In genomic region chr16:15986261-15986660, GRCh38 we compare ENCODE assay signal across 22 cellular contexts. TPM values are rescaled to one million over a fixed set of nuclear protein-coding genes. Genes with fewer than 3 reads are reported as not detected.
DNase-seq lines count a peak whose midpoint lies in the region; ATAC-seq and TF ChIP-seq lines count a peak whose summit lies in the region.
"Had no signal": no experiment of that assay in that cellular context is flagged by ENCODE, and none has a peak within 500 bp of the region (broad histone marks: within the 10 kb centered on the region; RNA-seq: fewer than 3 reads in every experiment).

No MANE protein-coding gene starts in this region.

- H3K36me3 ChIP-seq in esophagus squamous epithelium (peaks cover 0 to 6% (median 4%) of the 10 kb centered on the region in 3 donors), sigmoid colon (no peaks in the 10 kb centered on the region)
- H3K36me3 ChIP-seq: SJCRH30 had no signal

- H3K36me3 Mint-ChIP-seq in T-helper 2 cell treated with Interferon-gamma antibody and Interleukin-4, amounts not matched to agents 5 μg/mL and 100 μg/mL, for 36 hours (ENCODE audit: low read depth), result peaks cover 46% of the 10 kb centered on the region
- peaks cover 4% of the 10 kb centered on the region for H3K36me3 Mint-ChIP-seq in T-helper 17 cell (ENCODE audit: low read depth)

- no peak for DNase-seq in T-helper 2 cell treated with Interferon-gamma antibody and Interleukin-4, amounts not matched to agents 5 μg/mL and 100 μg/mL, for 36 hours (ENCODE audit: low spot score)
- no peak for DNase-seq in T-helper 2 cell
- DNase-seq in T-helper 17 cell, result no peak
- no peak for DNase-seq in esophagus squamous epithelium (lab: John Stamatoyannopoulos, UW)
- DNase-seq in sigmoid colon, result no peak
- no peak for DNase-seq in hippocampal formation (lab: John Stamatoyannopoulos, UW)
- DNase-seq: 8988T; CD8-positive, alpha-beta T cell; DND-41; Karpas-422; MV-4-11; NCI-H1105 treated with DMSO at 0.1 percent for 48 hours; NCI-H2081; NCI-H2171; NCI-H345; NCI-H524; NCI-H774; NK-92 treated with Interleukin-12 subunit alpha and Interleukin-12 subunit beta, amount 100 ng/mL, for 24 hours; SJCRH30 had no signal

- TF ChIP-seq CTCF in esophagus squamous epithelium (IDR thresholded peaks at IDR 0.05) (no peak), sigmoid colon (IDR thresholded peaks at IDR 0.05) (no peak)

- intact Hi-C loops in esophagus squamous epithelium (cut with DNase I), result no loop called here
- intact Hi-C loops in sigmoid colon (cut with DNase I), result no loop called here

- peak overlapping the region; percentile 1 for H3K27ac Mint-ChIP-seq in T-helper 2 cell treated with Interferon-gamma antibody and Interleukin-4, amounts not matched to agents 5 μg/mL and 100 μg/mL, for 36 hours
- H3K27ac Mint-ChIP-seq in T-helper 17 cell, result peak overlapping the region; percentile 87

- no peak for ATAC-seq in T-helper 17 cell
- ATAC-seq in GM18867 (IDR thresholded peaks at IDR 0.05; ENCODE audit: unreplicated experiment), result no peak
- ATAC-seq in HG03025 (IDR thresholded peaks at IDR 0.05; ENCODE audit: low FRiP score, unreplicated experiment), result no peak
- ATAC-seq: CD8-positive, alpha-beta T cell had no signal

- no peaks in the 10 kb centered on the region for H3K27me3 ChIP-seq in esophagus squamous epithelium
- H3K27me3 ChIP-seq in sigmoid colon, result no peaks in the 10 kb centered on the region
- H3K27me3 ChIP-seq: BLaER1 treated with 17β-estradiol and CSF1 and Interleukin-3, amounts not matched to agents 10 nM and 100 nM; SJCRH30 had no signal

- TF ChIP-seq POLR2A in esophagus squamous epithelium (IDR thresholded peaks at IDR 0.05), result no peak
- no peak for TF ChIP-seq POLR2A in sigmoid colon (IDR thresholded peaks at IDR 0.05)

- no peak overlapping the region for H3K4me3 Mint-ChIP-seq in T-helper 2 cell treated with Interferon-gamma antibody and Interleukin-4, amounts not matched to agents 5 μg/mL and 100 μg/mL, for 36 hours
- H3K4me3 Mint-ChIP-seq in T-helper 17 cell, result no peak overlapping the region
- H3K4me3 Mint-ChIP-seq: CD8-positive, alpha-beta T cell had no signal

- H3K4me1 Mint-ChIP-seq in T-helper 2 cell treated with Interferon-gamma antibody and Interleukin-4, amounts not matched to agents 5 μg/mL and 100 μg/mL, for 36 hours (ENCODE audit: low read depth), result peaks cover 22% of the 10 kb centered on the region
- peaks cover 40% of the 10 kb centered on the region for H3K4me1 Mint-ChIP-seq in T-helper 17 cell

- H3K9me3 ChIP-seq in T-helper 17 cell (ENCODE audit: control insufficient read depth, low read length, poor library complexity, severe bottlenecking) (no peaks in the 10 kb centered on the region), esophagus squamous epithelium (peaks cover 0 to 9% (median 6%) of the 10 kb centered on the region in 3 donors), sigmoid colon (peaks cover 0 to 9% (median 0%) of the 10 kb centered on the region in 4 donors)

- peaks cover 7 to 54% (median 32%) of the 10 kb centered on the region in 3 donors for H3K4me1 ChIP-seq in esophagus squamous epithelium
- H3K4me1 ChIP-seq in sigmoid colon, result peaks cover 0 to 55% (median 49%) of the 10 kb centered on the region in 4 donors

- H3K27me3 Mint-ChIP-seq in T-helper 2 cell treated with Interferon-gamma antibody and Interleukin-4, amounts not matched to agents 5 μg/mL and 100 μg/mL, for 36 hours (ENCODE audit: low read depth), result no peaks in the 10 kb centered on the region
- H3K27me3 Mint-ChIP-seq in T-helper 17 cell, result no peaks in the 10 kb centered on the region

- 78% methylated on average over 4 of the region's 9 CpGs; no CpG with 5 or more reads in 1 of the 2 donors for WGBS in esophagus squamous epithelium, 2 donors
- WGBS in sigmoid colon, 2 donors, result 94 to 95% methylated on average over 9 of the region's 9 CpGs

- no peak overlapping the region for H3K4me3 ChIP-seq in esophagus squamous epithelium
- no peak overlapping the region for H3K4me3 ChIP-seq in sigmoid colon
- H3K4me3 ChIP-seq: BLaER1 treated with 17β-estradiol and CSF1 and Interleukin-3, amounts not matched to agents 10 nM and 100 nM; SJCRH30 had no signal

- TF ChIP-seq EP300 in sigmoid colon (IDR thresholded peaks at IDR 0.05), result no peak

- peaks cover 26% of the 10 kb centered on the region for H3K9me3 Mint-ChIP-seq in T-helper 2 cell treated with Interferon-gamma antibody and Interleukin-4, amounts not matched to agents 5 μg/mL and 100 μg/mL, for 36 hours

- peak overlapping the region in 3 of 4 donors; percentile 6 to 78 (median 68) for H3K27ac ChIP-seq in esophagus squamous epithelium
- H3K27ac ChIP-seq in sigmoid colon, result peak overlapping the region in 3 of 4 donors; percentile 80 to 82 (median 82)
- H3K27ac ChIP-seq: SJCRH30 had no signal

RNA-seq across cellular contexts. Expression of gene ABCC1, which starts 36.8 kb away (rescaled TPM):
- 10 to 100 TPM; 66.0 to 67.0 TPM for total RNA-seq in T-helper 17 cell
- total RNA-seq in esophagus squamous epithelium, result 10 to 100 TPM; 22.9 to 56.7 (median 46.9) TPM
- total RNA-seq in sigmoid colon, result 10 to 100 TPM; 22.5 to 51.8 (median 32.5) TPM
- polyA plus RNA-seq in sigmoid colon, result 10 to 100 TPM in 1 of 3 donors, 1 to 10 TPM in 2; 1.8 to 17.6 (median 1.8) TPM
